ENCODE assay signal across 8 cellular contexts in genomic region chr15:75842722-75843617, GRCh38. TPM values are rescaled to one million over a fixed set of nuclear protein-coding genes. Genes with fewer than 3 reads are reported as not detected.
DNase-seq lines count a peak whose midpoint lies in the region; ATAC-seq, FAIRE-seq and TF ChIP-seq lines count a peak whose summit lies in the region.

TSS of gene UBE2Q2 (plus strand) at chr15:75843447. CDS start at chr15:75843667, 220 bp downstream.

- H3K27me3 ChIP-seq in HepG2 (ENCODE audit: control insufficient read depth in 1 of 2, insufficient read depth in 2 of 2, low read length in 2 of 2), result peaks cover 4 to 14% of the 10 kb centered on the region in 2 experiments; a peak in 3 of 5 replicates

- no peak for FAIRE-seq in HepG2 (lab: Jason Lieb, UNC)

- peak within 1 kb of the TSS; percentile 59 for H3K27ac ChIP-seq in HepG2 (ENCODE audit: extremely low read length, insufficient read depth, low read length)

- no peaks in the 10 kb centered on the region; the same call in 1 of the 2 replicates for H4K20me1 ChIP-seq in HepG2 (ENCODE audit: insufficient read depth, low read length)

- TF ChIP-seq EP300 in HepG2 (IDR thresholded peaks at IDR 0.05; ENCODE audit: low read depth in 2 of 2, low read length in 2 of 2), result no peak
- no peak for TF ChIP-seq EP300 in HepG2 (CRISPR knock-in tag; IDR thresholded peaks at IDR 0.05; ENCODE audit: borderline replicate concordance)

- ATAC-seq in HG03064 (IDR thresholded peaks at IDR 0.05; ENCODE audit: low read depth, unreplicated experiment), result peak; percentile 49
- peak; percentile 83 for ATAC-seq in HepG2

- DNase-seq in NCI-H1436 (lab: John Stamatoyannopoulos, UW) (peak; percentile 49), NCI-H1436 treated with DMSO at 0.1 percent for 48 hours (lab: John Stamatoyannopoulos, UW) (no peak), NCI-H510A treated with DMSO at 0.1 percent for 48 hours (lab: John Stamatoyannopoulos, UW) (peak; percentile 54), dermis blood vessel endothelial cell (peak; percentile 80), HepG2 (ENCODE audit: low spot score) (peak; percentile 44)
- DNase-seq in activated CD4-positive, alpha-beta T cell treated with anti-CD3 and anti-CD28 coated beads, Interleukin-2, amount 50 U/mL, for 24 hours (ENCODE audit: low read depth in 1 of 2, low spot score in 1 of 2), result peak; percentile 42 to 45
- peak; percentile 67 for DNase-seq in stimulated activated CD4-positive, alpha-beta T cell treated with anti-CD3 and anti-CD28 coated beads, Interleukin-4, amount 100 ng/mL, for 24 hours

- H3K4me1 ChIP-seq in HepG2 (ENCODE audit: insufficient read depth, low read length), result peaks cover 45% of the 10 kb centered on the region

- peaks cover 36% of the 10 kb centered on the region for H3K79me2 ChIP-seq in HepG2 (ENCODE audit: insufficient read depth, low read length)

- WGBS in HepG2 (ENCODE audit: low lambda C conversion rate), result 3% methylated on average over 6 of the region's 101 CpGs

- TF ChIP-seq RAD21 in HepG2 (CRISPR knock-in tag; IDR thresholded peaks at IDR 0.05), result no peak; the same call in 1 of the 2 replicates

- BruUV-seq in HepG2 (replicated peaks; lab: Mats Ljungman, UMichigan), result no TSS peak

- TF ChIP-seq POLR2A in HepG2 (IDR thresholded peaks at IDR 0.05; ENCODE audit: insufficient read depth in 1 of 2, low read depth in 2 of 2, low read length in 2 of 2), result peak; percentile 19 to 35; a peak in 3 of 4 replicates

- in situ Hi-C loops in HepG2 (cut with HindIII; ENCODE audit: extremely low pct_ligation_motif_present, low pct_unique_long_range_greater_than_20kb), result no loop called here

- H3K4me3 ChIP-seq in HepG2 (replicated peaks in 1 of 3; ENCODE audit: insufficient read depth in 1 of 3, low read depth in 2 of 3, low read length in 3 of 3), result peak within 1 kb of the TSS; percentile 69 to 85 (median 83)

- H2AFZ ChIP-seq in HepG2 (ENCODE audit: low read length), result no peak within 1 kb of the TSS

- POLR2A ChIA-PET in HepG2 (lab: Yijun Ruan, JAX), result interaction anchor here (0.7 to 2.7 kb wide), 5 partner anchors 8 to 119 kb away, joined by 3 to 8 read pairs (median 4); partner anchors contain the start of gene FBXO22

- intact Hi-C loops in HepG2 (cut with micrococcal nuclease; ENCODE audit: unreplicated experiment), result loop anchor here (10.0 kb wide), 1 partner anchor 62 kb away; the partner anchor contains the start of gene FBXO22

- peak within 1 kb of the TSS; percentile 79 for H3K9ac ChIP-seq in HepG2 (ENCODE audit: insufficient read depth, low read depth, low read length)

- no peaks in the 10 kb centered on the region for H3K9me3 ChIP-seq in HepG2 (ENCODE audit: low read length)

- CTCF ChIA-PET in HepG2 (lab: Yijun Ruan, JAX; ENCODE audit: low intra/inter-chr PET ratio, low total read pairs), result no interaction called here

- H3K4me2 ChIP-seq in HepG2 (ENCODE audit: low read depth, low read length), result peak within 1 kb of the TSS; percentile 95

- H3K36me3 ChIP-seq in HepG2 (replicated peaks in 1 of 2; ENCODE audit: control insufficient read depth in 1 of 2, insufficient read depth in 2 of 2, low read length in 2 of 2), result no peaks in the 10 kb centered on the region; a peak in 1 of 5 replicates

- TF ChIP-seq CTCF in HepG2 (CRISPR knock-in tag; IDR thresholded peaks at IDR 0.05), result no peak

TF ChIP-seq in HepG2, 621 proteins besides CTCF, POLR2A, EP300 and RAD21 (continues in another document):
- no peak for TF ChIP-seq FOXK2 (IDR thresholded peaks at IDR 0.05)
- no peak for TF ChIP-seq ATF5 (CRISPR knock-in tag; IDR thresholded peaks at IDR 0.05; ENCODE audit: low read depth)
- TF ChIP-seq KDM5A (IDR thresholded peaks at IDR 0.05; ENCODE audit: borderline replicate concordance, low read length), result peak; percentile 54; the same call in 1 of the 2 replicates
- TF ChIP-seq RBFOX2 (IDR thresholded peaks at IDR 0.05; ENCODE audit: low read depth, low read length), result peak; percentile 74; the same call in 1 of the 2 replicates
- TF ChIP-seq ATF6 (CRISPR knock-in tag; conservative IDR thresholded peaks at IDR 0.05), result no peak
- no peak for TF ChIP-seq MXI1 (IDR thresholded peaks at IDR 0.05; ENCODE audit: borderline replicate concordance, low read depth, low read length)
- no peak for TF ChIP-seq DNMT1 (CRISPR knock-in tag; IDR thresholded peaks at IDR 0.05)
- peak; percentile 62; the same call in 1 of the 2 replicates for TF ChIP-seq TARDBP (CRISPR knock-in tag; IDR thresholded peaks at IDR 0.05)
- TF ChIP-seq KLF11 (CRISPR knock-in tag; IDR thresholded peaks at IDR 0.05), result no peak
- TF ChIP-seq HNF1A (IDR thresholded peaks at IDR 0.05; ENCODE audit: low read depth), result no peak
- TF ChIP-seq HNF1A (CRISPR knock-in tag; IDR thresholded peaks at IDR 0.05; ENCODE audit: borderline replicate concordance), result peak; percentile 38; the same call in 1 of the 2 replicates
- peak; percentile 58; the same call in 1 of the 2 replicates for TF ChIP-seq ZNF274 (CRISPR knock-in tag; IDR thresholded peaks at IDR 0.05)

RNA-seq across cellular contexts. Expression of gene UBE2Q2, which starts in this region (rescaled TPM):
- total RNA-seq in dermis blood vessel endothelial cell, result 68.8 and 69.1 TPM in 2 replicates
- 20.1 and 20.4 TPM in 2 replicates for total RNA-seq in HepG2 (2016; rRNA removed; fragmentation: Illumina TruSeq; extraction: Trizol)
- total RNA-seq in HepG2 (2016; cell fraction: cytosol; rRNA removed; fragmentation: Illumina TruSeq; extraction: Trizol; ENCODE audit: low read depth), result 28.3 and 29.7 TPM in 2 replicates
- total RNA-seq in HepG2 (2016; cell fraction: insoluble cytoplasmic fraction; rRNA removed; fragmentation: Illumina TruSeq; extraction: Trizol), result 19.0 and 20.4 TPM in 2 replicates
- total RNA-seq in HepG2 (2016; cell fraction: membrane; rRNA removed; fragmentation: Illumina TruSeq; extraction: Trizol), result 41.0 and 48.0 TPM in 2 replicates
- 14.5 and 16.7 TPM in 2 replicates for total RNA-seq in HepG2 (2016; cell fraction: nucleus; rRNA removed; fragmentation: Illumina TruSeq; extraction: Trizol)
- 10.6 and 11.4 TPM in 2 replicates for polyA plus RNA-seq in HepG2 (2011; rRNA removed)
- 4.6 and 8.2 TPM in 2 replicates for polyA plus RNA-seq in HepG2 (2011; cell fraction: cytosol; rRNA removed)
- polyA plus RNA-seq in HepG2 (2011; cell fraction: nucleus; rRNA removed), result 8.9 and 9.8 TPM in 2 replicates
- polyA plus RNA-seq in HepG2 (2012), result 12.2 and 12.6 TPM in 2 replicates
- 21.3 and 23.2 TPM in 2 replicates for polyA plus RNA-seq in HepG2 (2016; cell fraction: cytosol; fragmentation: Illumina TruSeq; extraction: Trizol; ENCODE audit: low read depth)
- polyA plus RNA-seq in HepG2 (2016; cell fraction: insoluble cytoplasmic fraction; fragmentation: Illumina TruSeq; extraction: Trizol; ENCODE audit: low read depth), result 18.6 and 19.5 TPM in 2 replicates
- 34.5 and 36.1 TPM in 2 replicates for polyA plus RNA-seq in HepG2 (2016; cell fraction: membrane; fragmentation: Illumina TruSeq; extraction: Trizol; ENCODE audit: low read depth)
- polyA plus RNA-seq in HepG2 (2016; cell fraction: nucleus; fragmentation: Illumina TruSeq; extraction: Trizol; ENCODE audit: insufficient read depth, low read depth), result 20.5 and 22.4 TPM in 2 replicates
- polyA minus RNA-seq in HepG2 (2011; rRNA and poly(A)+ RNA removed; ENCODE audit: low replicate concordance), result 4.1 and 10.7 TPM in 2 replicates
- polyA minus RNA-seq in HepG2 (2011; cell fraction: cytosol; rRNA and poly(A)+ RNA removed), result 6.2 and 12.2 TPM in 2 replicates
- 17.4 and 17.5 TPM in 2 replicates for polyA minus RNA-seq in HepG2 (2011; cell fraction: nucleus; rRNA and poly(A)+ RNA removed)
